ENCODE assay signal across 21 cellular contexts in the genomic region with DNA sequence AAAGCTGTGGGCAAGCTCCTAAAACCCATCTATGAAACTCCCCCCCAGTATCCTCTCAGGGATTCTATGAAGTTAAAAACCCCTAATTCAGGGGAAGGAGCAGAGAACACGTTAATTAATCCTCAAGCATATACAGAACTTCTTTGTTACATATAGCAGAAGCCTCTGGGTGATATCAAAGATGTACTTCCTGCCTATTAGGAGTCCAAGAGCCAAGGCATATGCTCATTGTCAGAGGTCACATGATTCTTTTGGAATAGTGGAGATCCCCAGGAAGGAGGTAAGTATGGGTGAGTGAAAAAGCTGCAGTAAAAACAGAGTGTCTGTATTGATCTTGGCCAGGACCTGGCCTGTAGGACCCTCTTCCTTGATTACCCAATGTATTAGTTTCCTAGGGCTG. TPM values are rescaled to one million over a fixed set of nuclear protein-coding genes. Genes with fewer than 3 reads are reported as not detected.
A peak's percentile ranks its signal among the peaks of the same experiment; 100 is the strongest.
DNase-seq lines count a peak whose midpoint lies in the region; ATAC-seq and TF ChIP-seq lines count a peak whose summit lies in the region.
"Had no signal": no experiment of that assay in that cellular context is flagged by ENCODE, and none has a peak within 500 bp of the region (broad histone marks: within the 10 kb centered on the region; RNA-seq: fewer than 3 reads in every experiment).

No MANE protein-coding gene starts in this region.

- H3K4me3 ChIP-seq in fibroblast of pulmonary artery (replicated peaks; ENCODE audit: low read depth, low read length) (no peak overlapping the region), sigmoid colon (no peak overlapping the region), upper lobe of right lung (no peak overlapping the region)
- H3K4me3 ChIP-seq: BLaER1 treated with 17β-estradiol and CSF1 and Interleukin-3, amounts not matched to agents 10 nM and 100 nM; MG63; neural progenitor cell had no signal

- no peaks in the 10 kb centered on the region for H3K36me3 ChIP-seq in sigmoid colon
- no peaks in the 10 kb centered on the region for H3K36me3 ChIP-seq in upper lobe of right lung
- H3K36me3 ChIP-seq: BLaER1 treated with 17β-estradiol and CSF1 and Interleukin-3, amounts not matched to agents 10 nM and 100 nM; MG63; neural progenitor cell had no signal

- 48 to 73% methylated on average over 1 of the region's 1 CpG for WGBS in sigmoid colon, 2 donors

- H3K4me1 ChIP-seq in sigmoid colon, result peaks cover 0 to 32% (median 28%) of the 10 kb centered on the region in 4 donors
- peaks cover 15% of the 10 kb centered on the region for H3K4me1 ChIP-seq in upper lobe of right lung
- H3K4me1 ChIP-seq: BLaER1 treated with 17β-estradiol and CSF1 and Interleukin-3, amounts not matched to agents 10 nM and 100 nM had no signal

- peak overlapping the region; percentile 89 to 91 (median 91) for H3K27ac ChIP-seq in sigmoid colon
- H3K27ac ChIP-seq in upper lobe of right lung, result peak overlapping the region; percentile 75
- H3K27ac ChIP-seq: BLaER1 treated with 17β-estradiol and CSF1 and Interleukin-3, amounts not matched to agents 10 nM and 100 nM; neural progenitor cell had no signal

- intact Hi-C loops in sigmoid colon (cut with DNase I) (loop anchor here (5.0 kb wide), 1 partner anchor 485 kb away; no protein-coding TSS in a partner anchor), upper lobe of right lung (cut with DNase I) (no loop called here), left colon (cut with DNase I, micrococcal nuclease) (loop anchor here in 1 of 2 donors (10.0 kb wide), 1 partner anchor 473 kb away; a partner anchor contains a TSS)

- ATAC-seq in upper lobe of right lung (no peak), left colon (no peak)
- ATAC-seq: activated T-cell treated with anti-CD3 and anti-CD28 coated beads, Interleukin-2, amount 50 U/mL, for 72 hours; HepG2 had no signal

- TF ChIP-seq EP300 in sigmoid colon (IDR thresholded peaks at IDR 0.05), result peak in 3 of 4 donors; percentile 10 to 66 (median 38)

- peak; percentile 0 to 39 for DNase-seq in NCI-H524 (lab: John Stamatoyannopoulos, UW)
- DNase-seq in NCI-H524 treated with DMSO at 0.1 percent for 48 hours (lab: John Stamatoyannopoulos, UW), result no peak
- DNase-seq in fibroblast of pulmonary artery (ENCODE audit: low read depth), result peak; percentile 50
- no peak for DNase-seq in sigmoid colon
- no peak for DNase-seq in upper lobe of right lung
- no peak for DNase-seq in H4 (ENCODE audit: low spot score)
- DNase-seq in left colon, result no peak
- DNase-seq in iPS-NIHi7 (ENCODE audit: extremely low spot score), result no peak
- DNase-seq: activated B cell treated with CpG ODN at 0.5 μM for 24 hours; activated T-cell treated with anti-CD3 and anti-CD28 coated beads, Interleukin-2, amount 50 U/mL, for 72 hours; immature natural killer cell; mesenchymal stem cell; MG63; NCI-H1694; NCI-H510A; SIG-M5 had no signal

- no peak for TF ChIP-seq POLR2A in sigmoid colon (IDR thresholded peaks at IDR 0.05)

- no peaks in the 10 kb centered on the region for H3K27me3 ChIP-seq in sigmoid colon
- no peaks in the 10 kb centered on the region for H3K27me3 ChIP-seq in upper lobe of right lung
- H3K27me3 ChIP-seq: BLaER1 treated with 17β-estradiol and CSF1 and Interleukin-3, amounts not matched to agents 10 nM and 100 nM; MG63; neural progenitor cell had no signal

- H3K9me3 ChIP-seq in sigmoid colon, result no peaks in the 10 kb centered on the region
- no peaks in the 10 kb centered on the region for H3K9me3 ChIP-seq in upper lobe of right lung
- H3K9me3 ChIP-seq: MG63 had no signal

- no peak for TF ChIP-seq CTCF in fibroblast of pulmonary artery (IDR thresholded peaks at IDR 0.05; ENCODE audit: low read length, missing control alignments)
- no peak for TF ChIP-seq CTCF in sigmoid colon (IDR thresholded peaks at IDR 0.05)
- no peak for TF ChIP-seq CTCF in upper lobe of right lung (IDR thresholded peaks at IDR 0.05)

RNA-seq across cellular contexts. Expression of a gene that starts 2.9 kb away (rescaled TPM):
- total RNA-seq in sigmoid colon, result 1,000 to 10,000 TPM; 1,005 to 1,386 (median 1,166) TPM
- polyA plus RNA-seq in sigmoid colon, result 100 to 1,000 TPM in 1 of 3 donors, 10 to 100 TPM in 2; 10.4 to 145 (median 28.8) TPM
- 369 TPM for total RNA-seq in upper lobe of right lung
- total RNA-seq in H4 (2014; rRNA removed; shearing (Covaris generic)), result 0.12 TPM in 1 of 2 replicates, not detected in the other
- total RNA-seq in left colon, result 10 to 100 TPM; 31.8 to 97.8 TPM
- total RNA-seq: A172; activated B cell treated with CpG ODN at 0.5 μM for 24 hours; activated T-cell treated with anti-CD3 and anti-CD28 coated beads, Interleukin-2, amount 50 U/mL, for 72 hours; epithelial cell of proximal tubule had no signal
- polyA plus RNA-seq: HepG2, immature natural killer cell had no signal

Comparison
In these comparisons a context has a peak if more than half of its experiments do, and no peak if none do; other contexts are left out.
1. DNase-seq: peak in NCI-H524 (2 of 2) and fibroblast of pulmonary artery (single experiment); none in NCI-H524 treated with DMSO at 0.1 percent for 48 hours (single experiment), sigmoid colon (single experiment), upper lobe of right lung (single experiment), H4 (single experiment), left colon (0 of 2) and iPS-NIHi7 (single experiment).
2. RNA of a gene that starts 2.9 kb away (total RNA-seq): 1,005 to 1,386 TPM in sigmoid colon, 369 TPM in upper lobe of right lung (single experiment) and 31.8 to 97.8 TPM in left colon; 0.12 TPM in H4; every median in the first group is over 10 times any median in the second.